In the genomic region with DNA sequence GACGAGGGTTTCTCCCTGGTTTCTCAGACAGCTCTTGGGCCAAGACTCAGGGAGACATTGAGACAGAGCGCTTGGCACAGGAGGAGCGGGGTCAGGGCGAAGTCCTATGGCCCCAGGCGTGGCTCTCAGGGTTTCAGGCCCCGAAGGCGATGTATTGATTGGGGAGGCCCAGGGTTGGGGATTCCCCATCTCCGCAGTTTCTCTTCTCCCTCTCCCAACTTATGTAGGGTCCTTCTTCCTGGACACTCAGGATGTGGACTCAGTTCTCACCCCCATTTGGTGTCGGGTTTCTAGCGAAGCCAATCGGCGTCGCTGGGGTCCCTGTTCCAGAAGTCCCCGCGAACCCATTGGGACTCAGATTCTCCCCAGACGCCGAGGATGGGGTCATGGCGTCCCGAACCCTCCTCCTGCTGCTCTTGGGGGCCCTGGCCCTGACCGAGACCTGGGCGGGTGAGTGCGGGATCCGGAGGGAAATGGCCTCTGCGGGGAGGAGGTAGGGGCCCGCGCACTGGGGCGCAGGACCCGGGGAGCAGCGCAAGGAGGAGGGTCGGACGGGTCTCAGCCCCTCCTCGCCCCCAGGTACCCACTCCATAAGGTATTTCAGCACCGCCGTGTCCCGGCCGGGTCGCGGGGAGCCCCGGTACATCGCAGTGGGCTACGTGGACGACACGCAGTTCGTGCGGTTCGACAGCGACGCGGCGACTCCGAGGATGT, we compare ENCODE assay signal across 8 cellular contexts. TPM values are rescaled to one million over a fixed set of nuclear protein-coding genes. Genes with fewer than 3 reads are reported as not detected.
A peak's percentile ranks its signal among the peaks of the same experiment; 100 is the strongest.
DNase-seq lines count a peak whose midpoint lies in the region; ATAC-seq and TF ChIP-seq lines count a peak whose summit lies in the region.

No MANE protein-coding gene starts in this region.

- WGBS in sigmoid colon, 2 donors = 11 to 21% methylated on average over 51 of the region's 51 CpGs

- peak overlapping the region; percentile 86 for H3K4me3 Mint-ChIP-seq in activated CD8-positive, alpha-beta T cell treated with anti-CD3 and anti-CD28 coated beads, Interleukin-2, amount 10 ng/mL, durations not matched to agents 7 days and 5 days

- peaks cover 0 to 4% (median 0%) of the 10 kb centered on the region in 4 donors for H3K4me1 ChIP-seq in sigmoid colon

- peaks cover 33% of the 10 kb centered on the region for H3K4me1 Mint-ChIP-seq in activated CD8-positive, alpha-beta T cell treated with anti-CD3 and anti-CD28 coated beads, Interleukin-2, amount 10 ng/mL, durations not matched to agents 7 days and 5 days (ENCODE audit: low read depth)

- peak; percentile 37 for DNase-seq in activated CD8-positive, alpha-beta T cell treated with anti-CD3 and anti-CD28 coated beads, Interleukin-2, amount 10 ng/mL, durations not matched to agents 7 days and 5 days
- peak; percentile 37 for DNase-seq in fibroblast of villous mesenchyme (ENCODE audit: low read depth)
- DNase-seq in sigmoid colon = peak; percentile 70
- no peak for DNase-seq in NCI-H510A (lab: John Stamatoyannopoulos, UW)
- no peak for DNase-seq in stimulated activated CD4-positive, alpha-beta T cell treated with anti-CD3 and anti-CD28 coated beads, Interleukin-4, amount 100 ng/mL, for 4 hours

- POLR2A ChIA-PET in activated CD8-positive, alpha-beta T cell treated with anti-CD3 and anti-CD28 coated beads, Interleukin-2, amount 10 ng/mL, durations not matched to agents 7 days and 5 days (lab: Charles Lee) = interaction anchor here (0.6 to 3.1 kb wide), 7 partner anchors 15 to 1054 kb away, joined by 3 to 7 read pairs (median 4); partner anchors contain the start of genes HLA-A and PPP1R11

- TF ChIP-seq POLR2A in sigmoid colon (IDR thresholded peaks at IDR 0.05) = no peak

- H3K9me3 ChIP-seq in sigmoid colon = no peaks in the 10 kb centered on the region

- no peaks in the 10 kb centered on the region for H3K27me3 ChIP-seq in sigmoid colon

- CTCF ChIA-PET in activated CD8-positive, alpha-beta T cell treated with anti-CD3 and anti-CD28 coated beads, Interleukin-2, amount 10 ng/mL, durations not matched to agents 7 days and 5 days (lab: Charles Lee) = interaction anchor here (0.7 to 1.5 kb wide), 2 partner anchors 42 to 140 kb away, joined by 4 to 6 read pairs; partner anchors contain the start of gene PPP1R11

- H3K27ac ChIP-seq in sigmoid colon = peak overlapping the region in 3 of 4 donors; percentile 82 to 86 (median 84)

- ATAC-seq in HG02981 (IDR thresholded peaks at IDR 0.05; ENCODE audit: unreplicated experiment) = peak; percentile 22
- ATAC-seq in activated CD8-positive, alpha-beta T cell treated with anti-CD3 and anti-CD28 coated beads, Interleukin-2, amount 10 ng/mL, durations not matched to agents 7 days and 5 days = peak; percentile 35
- no peak for ATAC-seq in GM21786 (IDR thresholded peaks at IDR 0.05; ENCODE audit: unreplicated experiment)

- H3K36me3 Mint-ChIP-seq in activated CD8-positive, alpha-beta T cell treated with anti-CD3 and anti-CD28 coated beads, Interleukin-2, amount 10 ng/mL, durations not matched to agents 7 days and 5 days (ENCODE audit: low read depth) = peaks cover 8% of the 10 kb centered on the region

- H3K36me3 ChIP-seq in sigmoid colon = no peaks in the 10 kb centered on the region

- TF ChIP-seq EP300 in sigmoid colon (IDR thresholded peaks at IDR 0.05) = no peak

- peaks cover 2% of the 10 kb centered on the region for H3K27me3 Mint-ChIP-seq in activated CD8-positive, alpha-beta T cell treated with anti-CD3 and anti-CD28 coated beads, Interleukin-2, amount 10 ng/mL, durations not matched to agents 7 days and 5 days (ENCODE audit: low read depth)

- intact Hi-C loops in sigmoid colon (cut with DNase I) = loop anchor here (2.0 to 5.0 kb wide), 3 partner anchors 17 to 51 kb away; partner anchors contain the start of gene HLA-A

- H3K9me3 Mint-ChIP-seq in activated CD8-positive, alpha-beta T cell treated with anti-CD3 and anti-CD28 coated beads, Interleukin-2, amount 10 ng/mL, durations not matched to agents 7 days and 5 days (ENCODE audit: insufficient read depth) = no peaks in the 10 kb centered on the region

- H3K4me3 ChIP-seq in GM08714 (ENCODE audit: low read length) (peak overlapping the region; percentile 83; the same call in 1 of the 2 replicates), fibroblast of villous mesenchyme (ENCODE audit: low read depth, low read length) (peak overlapping the region; percentile 74), sigmoid colon (peak overlapping the region in 3 of 4 donors; percentile 48 to 69 (median 53))

- TF ChIP-seq CTCF in fibroblast of villous mesenchyme (IDR thresholded peaks at IDR 0.05; ENCODE audit: insufficient read depth, low read depth, low read length) (no peak), sigmoid colon (IDR thresholded peaks at IDR 0.05) (no peak)

- peak overlapping the region; percentile 97 for H3K27ac Mint-ChIP-seq in activated CD8-positive, alpha-beta T cell treated with anti-CD3 and anti-CD28 coated beads, Interleukin-2, amount 10 ng/mL, durations not matched to agents 7 days and 5 days

RNA-seq across cellular contexts. Expression of gene HLA-A, which starts 16.1 kb away (rescaled TPM):
- 1,000 to 10,000 TPM; 1,178 to 1,183 TPM for total RNA-seq in activated CD8-positive, alpha-beta T cell treated with anti-CD3 and anti-CD28 coated beads, Interleukin-2, amount 10 ng/mL, durations not matched to agents 7 days and 5 days
- total RNA-seq in fibroblast of villous mesenchyme (325 and 421 TPM in 2 replicates), sigmoid colon (100 to 1,000 TPM; 279 to 524 (median 398) TPM)
- polyA plus RNA-seq in sigmoid colon = 1,000 to 10,000 TPM in 1 of 3 donors, 100 to 1,000 TPM in 2; 302 to 2,938 (median 684) TPM

Comparison
In these comparisons a context has a peak if more than half of its experiments do, and no peak if none do; other contexts are left out.
1. DNase-seq: peak in activated CD8-positive, alpha-beta T cell treated with anti-CD3 and anti-CD28 coated beads, Interleukin-2, amount 10 ng/mL, durations not matched to agents 7 days and 5 days (single experiment), fibroblast of villous mesenchyme (single experiment) and sigmoid colon (single experiment); none in NCI-H510A (single experiment) and stimulated activated CD4-positive, alpha-beta T cell treated with anti-CD3 and anti-CD28 coated beads, Interleukin-4, amount 100 ng/mL, for 4 hours (0 of 2).
2. Peak in every context shown above with its lines, with median percentiles within 50 percentile points of each other: H3K4me3 ChIP-seq.